Comparison of ENCODE assay signal across 8 cellular contexts in the genomic region with DNA sequence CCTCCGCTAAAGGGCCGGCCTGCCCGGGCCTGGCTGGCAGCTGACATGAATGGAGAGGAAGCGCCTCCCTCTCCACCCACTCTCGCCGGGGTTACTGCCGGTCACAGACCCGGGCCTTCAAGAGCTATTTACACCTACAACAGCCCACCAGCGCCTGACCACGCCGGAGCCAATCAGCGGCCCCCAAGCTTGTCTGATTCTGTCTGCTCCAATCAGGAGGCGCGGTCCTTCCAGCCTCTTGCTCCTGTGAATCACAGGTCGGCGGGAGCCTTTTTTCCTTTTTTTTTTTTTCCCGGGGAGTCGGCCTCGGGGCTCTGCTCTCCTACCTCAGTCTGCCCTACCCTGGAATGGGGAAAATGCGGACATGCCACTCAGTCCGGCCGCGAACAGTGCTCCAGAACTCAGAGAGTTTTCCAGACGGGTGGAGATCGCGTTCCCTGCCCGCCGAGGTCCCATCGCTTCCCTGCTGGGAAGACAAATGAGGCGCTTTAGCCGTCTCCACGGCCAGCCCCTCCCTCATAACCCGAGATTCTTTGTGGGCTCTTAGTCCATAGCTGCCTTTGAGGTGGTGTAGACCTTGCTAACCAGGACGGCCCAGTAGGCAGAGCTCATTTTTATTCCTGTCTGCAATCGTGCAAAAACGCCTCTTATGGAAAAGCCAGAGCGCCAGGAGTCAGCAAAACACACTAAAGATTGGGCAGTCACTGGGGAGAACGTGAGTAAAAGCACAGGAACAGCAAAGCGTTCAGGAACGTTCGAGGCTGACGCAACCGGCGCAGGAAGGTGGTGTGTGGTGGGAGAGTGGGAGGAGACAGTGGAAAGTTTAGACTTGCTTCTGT. TPM values are rescaled to one million over a fixed set of nuclear protein-coding genes. Genes with fewer than 3 reads are reported as not detected.
DNase-seq lines count a peak whose midpoint lies in the region; ATAC-seq lines count a peak whose summit lies in the region.

No MANE protein-coding gene starts in this region.

- peak overlapping the region; percentile 83 to 100 (median 96) for H3K4me2 ChIP-seq in BLaER1 treated with 17β-estradiol and CSF1 and Interleukin-3, amounts not matched to agents 10 nM and 100 nM

- H4K20me1 ChIP-seq in BLaER1 treated with 17β-estradiol and CSF1 and Interleukin-3, amounts not matched to agents 10 nM and 100 nM: peaks cover 0 to 18% (median 15%) of the 10 kb centered on the region in 11 experiments; a peak in 11 of 22 replicates

- H3K9ac ChIP-seq in BLaER1 treated with 17β-estradiol and CSF1 and Interleukin-3, amounts not matched to agents 10 nM and 100 nM: peak overlapping the region; percentile 82 to 96 (median 90)

- H3K36me3 ChIP-seq in BLaER1 treated with 17β-estradiol and CSF1 and Interleukin-3, amounts not matched to agents 10 nM and 100 nM: no peaks in the 10 kb centered on the region

- H3K27me3 ChIP-seq in BLaER1 treated with 17β-estradiol and CSF1 and Interleukin-3, amounts not matched to agents 10 nM and 100 nM: peaks cover 0 to 20% (median 0%) of the 10 kb centered on the region in 11 experiments; a peak in 2 of 22 replicates

- peak; percentile 96 for ATAC-seq in GM19324 (IDR thresholded peaks at IDR 0.05; ENCODE audit: low FRiP score, unreplicated experiment)
- peak; percentile 84 for ATAC-seq in HG03457 (IDR thresholded peaks at IDR 0.05; ENCODE audit: unreplicated experiment)
- peak; percentile 69 for ATAC-seq in left colon

- peak overlapping the region; percentile 82 to 98 (median 95) for H3K27ac ChIP-seq in BLaER1 treated with 17β-estradiol and CSF1 and Interleukin-3, amounts not matched to agents 10 nM and 100 nM

- no peaks in the 10 kb centered on the region for H3K9me3 ChIP-seq in BLaER1 treated with 17β-estradiol and CSF1 and Interleukin-3, amounts not matched to agents 10 nM and 100 nM (replicated peaks in 1 of 11)

- peaks cover 60 to 86% (median 71%) of the 10 kb centered on the region in 10 experiments for H3K4me1 ChIP-seq in BLaER1 treated with 17β-estradiol and CSF1 and Interleukin-3, amounts not matched to agents 10 nM and 100 nM

- intact Hi-C loops in left colon (cut with DNase I, micrococcal nuclease): no loop called here

- DNase-seq in NCI-H524 (lab: John Stamatoyannopoulos, UW) (peak; percentile 73 to 80), cortex of kidney (lab: John Stamatoyannopoulos, UW) (peak; percentile 15), left colon (peak; percentile 97 to 99)
- peak; percentile 97 for DNase-seq in activated CD4-positive, alpha-beta T cell treated with anti-CD3 and anti-CD28 coated beads for 48 hours
- DNase-seq in stimulated activated CD4-positive, alpha-beta T cell treated with anti-CD3 and anti-CD28 coated beads, Interleukin-1b, Interleukin-23, amount 100 ng/mL, for 4 hours (ENCODE audit: low read depth in 2 of 2): peak; percentile 71

- peak overlapping the region; percentile 54 to 80 (median 70) for H3K4me3 ChIP-seq in BLaER1 treated with 17β-estradiol and CSF1 and Interleukin-3, amounts not matched to agents 10 nM and 100 nM

RNA-seq across cellular contexts. Expression of a gene that starts 26.5 kb away (rescaled TPM):
- total RNA-seq in left colon: 10 to 100 TPM; 70.9 to 90.1 TPM

RNA-seq across cellular contexts. Expression of a gene that starts 43.5 kb away (rescaled TPM):
- under 1 TPM in 1 of 2 donors, not detected in 1; 0.20 TPM for total RNA-seq in left colon

Comparison
In these comparisons a context has a peak if more than half of its experiments do, and no peak if none do; other contexts are left out.
1. Peak in every context shown above with its lines: DNase-seq, ATAC-seq, H3K4me3 ChIP-seq and H3K27ac ChIP-seq.
2. DNase-seq: peak in every context shown above with its lines; median percentile 98 in left colon; 97 in activated CD4-positive, alpha-beta T cell treated with anti-CD3 and anti-CD28 coated beads for 48 hours; 76 in NCI-H524; 71 in stimulated activated CD4-positive, alpha-beta T cell treated with anti-CD3 and anti-CD28 coated beads, Interleukin-1b, Interleukin-23, amount 100 ng/mL, for 4 hours; 15 in cortex of kidney.